7 cellular contexts compared by ENCODE assay signal in the genomic region with DNA sequence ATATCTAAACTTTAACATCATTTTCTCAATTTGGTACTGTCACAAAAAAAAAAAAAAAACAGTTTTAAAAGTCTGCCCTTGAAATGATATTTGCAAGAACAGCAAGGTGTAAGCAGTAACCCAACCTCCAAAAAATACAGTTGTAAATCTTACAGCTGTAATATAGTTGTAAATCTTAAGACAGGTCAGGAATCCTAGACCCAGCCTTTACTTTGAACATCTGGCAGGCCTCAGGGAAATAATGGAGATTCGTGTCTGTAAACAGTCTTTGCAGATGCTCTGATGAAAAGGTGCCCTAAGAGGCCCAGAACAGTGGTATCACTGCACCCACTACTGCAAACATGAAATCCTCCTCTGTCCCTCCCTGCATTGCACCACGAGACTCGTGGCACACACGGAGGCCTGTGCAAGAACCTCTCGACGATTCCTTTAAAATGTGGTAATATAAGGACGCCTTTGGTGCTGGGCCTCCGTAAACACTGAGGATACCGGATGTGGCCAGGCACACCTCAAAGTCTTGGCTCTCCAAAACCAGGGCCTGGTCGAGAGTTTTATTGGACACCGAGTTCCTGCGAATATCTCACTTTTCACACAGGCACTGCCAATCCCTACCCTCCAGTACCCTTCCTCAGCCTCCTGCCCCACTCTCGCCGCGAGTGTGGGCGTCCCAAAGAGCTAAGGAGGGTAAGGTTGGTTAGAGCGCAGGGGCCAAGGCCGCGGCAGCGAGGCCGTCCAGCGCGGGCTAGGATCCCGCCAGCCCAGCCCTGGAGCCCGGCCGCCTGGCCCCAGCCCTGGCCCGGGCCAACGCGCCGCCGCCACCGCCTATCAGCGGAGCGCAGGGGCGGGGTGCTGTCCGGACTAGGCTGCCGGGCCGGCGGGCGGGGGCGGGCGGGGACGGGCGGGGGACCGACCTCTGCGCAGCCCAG. TPM values are rescaled to one million over a fixed set of nuclear protein-coding genes. Genes with fewer than 3 reads are reported as not detected.
DNase-seq lines count a peak whose midpoint lies in the region; TF ChIP-seq lines count a peak whose summit lies in the region.

No MANE protein-coding gene starts in this region.

- peaks cover 19% of the 10 kb centered on the region for H3K36me3 Mint-ChIP-seq in T-helper 2 cell treated with Interferon-gamma antibody and Interleukin-4, amounts not matched to agents 5 μg/mL and 100 μg/mL, for 36 hours (ENCODE audit: low read depth)
- H3K36me3 Mint-ChIP-seq in MCF 10A (ENCODE audit: insufficient read depth, unreplicated experiment), result peaks cover 13% of the 10 kb centered on the region

- TF ChIP-seq CTCF in GM12875 (IDR thresholded peaks at IDR 0.05; ENCODE audit: borderline replicate concordance, insufficient read depth, low read depth, low read length) (no peak), MCF 10A (IDR thresholded peaks at IDR 0.05; ENCODE audit: unreplicated experiment) (no peak), spleen (IDR thresholded peaks at IDR 0.05 in 8 of 11, conservative IDR thresholded peaks at IDR 0.05 in 3 of 11) (no peak)

- intact Hi-C loops in MCF 10A (cut with micrococcal nuclease) (loop anchor here (1.0 to 5.0 kb wide), 4 partner anchors 109 to 353 kb away; no protein-coding TSS in a partner anchor), spleen (cut with DNase I; ENCODE audit: low total_unique reads) (no loop called here)

- WGBS in spleen, 5 donors, result 9 to 23% (median 13%) methylated on average over 23 to 46 of the region's 46 CpGs

- CTCF ChIA-PET in MCF 10A (lab: Yijun Ruan, JAX), result interaction anchor here (0.6 to 1.2 kb wide), 5 partner anchors 43 to 308 kb away, joined by 3 to 5 read pairs (median 3); no protein-coding TSS in a partner anchor

- H3K9me3 ChIP-seq in spleen, result no peaks in the 10 kb centered on the region

- H3K9me3 Mint-ChIP-seq in T-helper 2 cell treated with Interferon-gamma antibody and Interleukin-4, amounts not matched to agents 5 μg/mL and 100 μg/mL, for 36 hours, result no peaks in the 10 kb centered on the region
- no peaks in the 10 kb centered on the region for H3K9me3 Mint-ChIP-seq in MCF 10A (ENCODE audit: unreplicated experiment)

- no peak for TF ChIP-seq POLR2A in spleen (IDR thresholded peaks at IDR 0.05)

- peaks cover 3% of the 10 kb centered on the region for H3K27me3 Mint-ChIP-seq in T-helper 2 cell treated with Interferon-gamma antibody and Interleukin-4, amounts not matched to agents 5 μg/mL and 100 μg/mL, for 36 hours (ENCODE audit: low read depth)
- H3K27me3 Mint-ChIP-seq in MCF 10A (ENCODE audit: insufficient read depth, unreplicated experiment), result no peaks in the 10 kb centered on the region

- no peaks in the 10 kb centered on the region for H3K27me3 ChIP-seq in spleen (replicated peaks in 1 of 7)

- H3K4me3 Mint-ChIP-seq in T-helper 2 cell treated with Interferon-gamma antibody and Interleukin-4, amounts not matched to agents 5 μg/mL and 100 μg/mL, for 36 hours, result peak overlapping the region; percentile 81
- H3K4me3 Mint-ChIP-seq in MCF 10A (ENCODE audit: unreplicated experiment), result peak overlapping the region; percentile 86

- peak; percentile 50 for DNase-seq in H4 (ENCODE audit: low spot score)
- DNase-seq in Kasumi-1 (lab: John Stamatoyannopoulos, UW), result peak; percentile 81 to 90
- peak; percentile 67 for DNase-seq in T-helper 2 cell treated with Interferon-gamma antibody and Interleukin-4, amounts not matched to agents 5 μg/mL and 100 μg/mL, for 36 hours (ENCODE audit: low spot score)
- peak; percentile 89 for DNase-seq in MCF 10A (ENCODE audit: unreplicated experiment)
- DNase-seq in iPS-NIHi7 (ENCODE audit: extremely low spot score), result peak; percentile 81
- DNase-seq in spleen, result no peak

- POLR2A ChIA-PET in MCF 10A (lab: Yijun Ruan, JAX), result interaction anchor here (0.6 to 13.7 kb wide), 31 partner anchors 10 to 346 kb away, joined by 3 to 205 read pairs (median 6); a partner anchor contains a TSS

- H3K4me1 ChIP-seq in spleen, result peaks cover 20 to 72% (median 51%) of the 10 kb centered on the region in 6 donors

- H3K27ac Mint-ChIP-seq in T-helper 2 cell treated with Interferon-gamma antibody and Interleukin-4, amounts not matched to agents 5 μg/mL and 100 μg/mL, for 36 hours, result peak overlapping the region; percentile 87
- peak overlapping the region; percentile 83 for H3K27ac Mint-ChIP-seq in MCF 10A (ENCODE audit: low read depth, unreplicated experiment)

- H3K36me3 ChIP-seq in spleen, result no peaks in the 10 kb centered on the region

- H3K4me3 ChIP-seq in GM12875 (ENCODE audit: low read depth, low read length) (peak overlapping the region; percentile 93), spleen (peak overlapping the region; percentile 25 to 94 (median 67))

- BruUV-seq in MCF 10A (replicated peaks; lab: Mats Ljungman, UMichigan), result no TSS peak

- peak overlapping the region; percentile 62 to 98 (median 98) for H3K27ac ChIP-seq in spleen

- peaks cover 56% of the 10 kb centered on the region for H3K4me1 Mint-ChIP-seq in T-helper 2 cell treated with Interferon-gamma antibody and Interleukin-4, amounts not matched to agents 5 μg/mL and 100 μg/mL, for 36 hours (ENCODE audit: low read depth)
- H3K4me1 Mint-ChIP-seq in MCF 10A (ENCODE audit: insufficient read depth, unreplicated experiment), result peaks cover 53% of the 10 kb centered on the region

RNA-seq across cellular contexts. Expression of a gene that starts 0.5 kb away (rescaled TPM):
- total RNA-seq in H4 (2014; rRNA removed; shearing (Covaris generic)), result 19.4 and 29.9 TPM in 2 replicates
- total RNA-seq in MCF 10A (2022) (51.8 and 69.0 TPM in 2 replicates), spleen (10 to 100 TPM; 17.1 to 46.5 (median 29.1) TPM)
- polyA plus RNA-seq in spleen, result 1 to 10 TPM; 4.0 to 5.5 (median 5.2) TPM

RNA-seq across cellular contexts. Expression of a gene that starts 54.9 kb away (rescaled TPM):
- total RNA-seq in H4 (2014; rRNA removed; shearing (Covaris generic)), result 16.3 and 31.5 TPM in 2 replicates
- total RNA-seq in MCF 10A (2022) (91.9 and 101 TPM in 2 replicates), spleen (100 to 1,000 TPM; 125 to 272 (median 162) TPM)
- 10 to 100 TPM; 54.3 to 79.5 (median 62.8) TPM for polyA plus RNA-seq in spleen
